ENCODE assay signal across 8 cellular contexts in genomic region chr12:569091-569676, GRCh38.
DNase-seq lines count a peak whose midpoint lies in the region; ATAC-seq and TF ChIP-seq lines count a peak whose summit lies in the region.

No MANE protein-coding gene starts in this region.

- H3K36me3 Mint-ChIP-seq in mesothelial cell of epicardium, result no peaks in the 10 kb centered on the region

- intact Hi-C loops in heart left ventricle (cut with DNase I), result loop anchor here in 9 of 10 donors (1.0 to 10.0 kb wide), 12 partner anchors 182 to 1016 kb away; partner anchors contain the start of gene RAD52 (in 2 of the 9)
- intact Hi-C loops in left cardiac atrium (cut with DNase I), result loop anchor here (5.0 to 10.0 kb wide), 5 partner anchors 246 to 1006 kb away; partner anchors contain the start of gene RAD52 (in 1 of the 2)
- intact Hi-C loops in uterus (cut with DNase I; ENCODE audit: low total_unique reads), result loop anchor here (10.0 kb wide), 3 partner anchors 246 to 1016 kb away; no protein-coding TSS in a partner anchor

- no peaks in the 10 kb centered on the region for H3K9me3 Mint-ChIP-seq in mesothelial cell of epicardium

- ATAC-seq in heart left ventricle (no peak), left cardiac atrium (no peak), esophagus mucosa (no peak), HG03378 (IDR thresholded peaks at IDR 0.05; ENCODE audit: unreplicated experiment) (no peak)

- H3K9me3 ChIP-seq in heart left ventricle (no peaks in the 10 kb centered on the region), adipocyte (ENCODE audit: control insufficient read depth, low read length) (no peaks in the 10 kb centered on the region), uterus (no peaks in the 10 kb centered on the region)

- peak overlapping the region in 7 of 12 donors; percentile 91 to 99 (median 94) for H3K27ac ChIP-seq in heart left ventricle
- peak overlapping the region; percentile 87 to 92 for H3K27ac ChIP-seq in uterus

- 64 to 75% (median 66%) methylated on average over 6 of the region's 6 CpGs for WGBS in heart left ventricle, 4 donors

- no peak overlapping the region for H3K27ac Mint-ChIP-seq in mesothelial cell of epicardium

- peak overlapping the region in 7 of 12 donors; percentile 58 to 74 (median 67) for H3K4me3 ChIP-seq in heart left ventricle
- H3K4me3 ChIP-seq in adipocyte (ENCODE audit: low read length), result no peak overlapping the region
- peak overlapping the region in 1 of 2 donors; percentile 53 for H3K4me3 ChIP-seq in uterus

- TF ChIP-seq POLR2A in heart left ventricle (IDR thresholded peaks at IDR 0.05) (no peak), uterus (IDR thresholded peaks at IDR 0.05) (no peak)

- DNase-seq in heart left ventricle (peak in 1 of 5 donors; percentile 31), left cardiac atrium (no peak), adipocyte (ENCODE audit: low read depth) (no peak), mesothelial cell of epicardium (ENCODE audit: low spot score in 2 of 2, unreplicated experiment in 2 of 2) (no peak), uterus (no peak), NCI-H69 (lab: John Stamatoyannopoulos, UW) (no peak)

- H3K4me1 Mint-ChIP-seq in mesothelial cell of epicardium, result peaks cover 17% of the 10 kb centered on the region

- peak overlapping the region; percentile 79 for H3K4me3 Mint-ChIP-seq in mesothelial cell of epicardium

- H3K36me3 ChIP-seq in heart left ventricle (peaks cover 0 to 8% (median 0%) of the 10 kb centered on the region in 9 donors), adipocyte (ENCODE audit: control insufficient read depth, insufficient read depth, low read length, severe bottlenecking) (no peaks in the 10 kb centered on the region), uterus (no peaks in the 10 kb centered on the region)

- H3K27me3 Mint-ChIP-seq in mesothelial cell of epicardium (ENCODE audit: low read depth), result peaks cover 4% of the 10 kb centered on the region

- TF ChIP-seq CTCF in heart left ventricle (IDR thresholded peaks at IDR 0.05) (no peak), mesothelial cell of epicardium (IDR thresholded peaks at IDR 0.05; ENCODE audit: unreplicated experiment) (no peak), uterus (IDR thresholded peaks at IDR 0.05) (no peak)

- H3K4me1 ChIP-seq in heart left ventricle, result peaks cover 5 to 40% (median 33%) of the 10 kb centered on the region in 12 donors
- peaks cover 26% of the 10 kb centered on the region for H3K4me1 ChIP-seq in adipocyte (ENCODE audit: control insufficient read depth, insufficient read depth, low read length)
- H3K4me1 ChIP-seq in uterus, result no peaks in the 10 kb centered on the region

- H3K27me3 ChIP-seq in heart left ventricle (no peaks in the 10 kb centered on the region), adipocyte (replicated peaks; ENCODE audit: control insufficient read depth, insufficient read depth, low read length) (peaks cover 20% of the 10 kb centered on the region), uterus (no peaks in the 10 kb centered on the region)

- peak overlapping the region; percentile 88 for H3K9ac ChIP-seq in adipocyte (ENCODE audit: low read length)
